In the genomic region with DNA sequence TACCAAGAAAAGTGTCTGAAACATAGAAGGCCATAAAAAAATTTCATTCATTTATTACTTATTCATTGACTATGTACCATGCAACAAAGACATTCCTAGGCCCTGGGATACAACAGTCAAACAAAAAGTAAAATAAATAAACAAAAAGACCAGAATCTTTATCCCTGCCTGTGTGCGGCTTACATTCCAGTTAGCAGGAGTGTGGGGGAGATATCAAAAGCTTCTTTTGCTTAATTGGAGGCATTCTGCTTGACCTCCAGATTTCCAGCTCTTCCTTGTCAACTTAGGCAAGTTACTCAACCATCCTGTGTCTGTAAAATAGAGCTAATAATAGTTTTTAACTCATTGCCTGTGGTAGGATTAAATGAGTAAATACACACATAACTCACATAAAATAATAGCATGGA, we compare ENCODE assay signal across 23 cellular contexts.
DNase-seq lines count a peak whose midpoint lies in the region; ATAC-seq and TF ChIP-seq lines count a peak whose summit lies in the region.
"Had no signal": no experiment of that assay in that cellular context is flagged by ENCODE, and none has a peak within 500 bp of the region (broad histone marks: within the 10 kb centered on the region; RNA-seq: fewer than 3 reads in every experiment).

No MANE protein-coding gene starts in this region.

- intact Hi-C loops in IMR-90 (cut with micrococcal nuclease): loop anchor here (10.0 kb wide), 1 partner anchor 211 kb away; no protein-coding TSS in a partner anchor

- DNase-seq in AG04450 (ENCODE audit: low read depth, low spot score): peak; percentile 27
- peak; percentile 57 for DNase-seq in IMR-90
- DNase-seq in dedifferentiated amniotic fluid mesenchymal stem cell (ENCODE audit: extremely low spot score): peak; percentile 61
- no peak for DNase-seq in mesendoderm
- no peak for DNase-seq in NCI-H2171 (lab: John Stamatoyannopoulos, UW)
- DNase-seq in midbrain (lab: John Stamatoyannopoulos, UW): no peak
- DNase-seq in mesenteric fat pad (ENCODE audit: low spot score): no peak
- DNase-seq: 8988T; activated CD4-positive, alpha-beta T cell treated with anti-CD3 and anti-CD28 coated beads, Interleukin-2, amount 10 ng/mL, durations not matched to agents 24 days and 14 days; activated CD8-positive, alpha-beta memory T cell treated with anti-CD3 and anti-CD28 coated beads, Interleukin-2, amount 50 U/mL, for 4 hours; activated naive CD8-positive, alpha-beta T cell treated with anti-CD3 and anti-CD28 coated beads for 36 hours; C1 segment of cervical spinal cord; cortex of kidney; KG1; NCI-H187; NCI-H345; nephron progenitor cell; PC-9; SHP77 treated with DMSO at 0.1 percent for 48 hours had no signal

- no peak overlapping the region for H2AFZ ChIP-seq in IMR-90 (replicated peaks; ENCODE audit: low read length, poor library complexity)
- H2AFZ ChIP-seq: PC-9 had no signal

- H2AK5ac ChIP-seq in IMR-90 (ENCODE audit: low read depth, low read length) (no peak overlapping the region), mesendoderm (ENCODE audit: low read length) (no peak overlapping the region)

- CTCF ChIA-PET in AG04450 (lab: Charles Lee): interaction anchor here (0.6 to 1.1 kb wide), 2 partner anchors 16 to 214 kb away, joined by 3 to 5 read pairs; no protein-coding TSS in a partner anchor
- CTCF ChIA-PET in IMR-90 (lab: Yijun Ruan, JAX): interaction anchor here (0.9 kb wide), 1 partner anchor 100 kb away, joined by 4 read pairs; no protein-coding TSS in a partner anchor

- WGBS in IMR-90 (ENCODE audit: extremely low coverage in 2 of 2, insufficient read length in 1 of 2), 2 experiments: no CpG with 5 or more reads among the region's 1 CpG
- whole genome bisulfite sequencing in mesendoderm (ENCODE audit: extremely low coverage, insufficient coverage, low lambda C conversion rate): no CpG with 5 or more reads among the region's 1 CpG
- 86 to 89% methylated on average over 1 of the region's 1 CpG for WGBS in gastroesophageal sphincter (ENCODE audit: low coverage in 1 of 2), 2 donors

- H2BK15ac ChIP-seq in IMR-90 (ENCODE audit: low read depth, low read length): no peak overlapping the region
- no peak overlapping the region for H2BK15ac ChIP-seq in mesendoderm (replicated peaks; ENCODE audit: low read depth)

- H3K27me3 ChIP-seq in AG04450 (ENCODE audit: control insufficient read depth, insufficient read depth, low read length): no peaks in the 10 kb centered on the region
- no peaks in the 10 kb centered on the region for H3K27me3 ChIP-seq in IMR-90 (ENCODE audit: control insufficient read depth, insufficient read depth, low read length)
- no peaks in the 10 kb centered on the region for H3K27me3 ChIP-seq in mesendoderm (ENCODE audit: insufficient read depth, low read length, poor library complexity)
- no peaks in the 10 kb centered on the region for H3K27me3 ChIP-seq in gastroesophageal sphincter
- H3K27me3 ChIP-seq: breast epithelium had no signal

- no peaks in the 10 kb centered on the region for H3K9me1 ChIP-seq in IMR-90 (ENCODE audit: insufficient read depth, low read length)

- H3K4me1 ChIP-seq in IMR-90 (ENCODE audit: control insufficient read depth, insufficient read depth, low read length): peaks cover 2% of the 10 kb centered on the region; the same call in 1 of the 2 replicates
- no peaks in the 10 kb centered on the region for H3K4me1 ChIP-seq in mesendoderm (ENCODE audit: control insufficient read depth, low read depth, low read length)
- no peaks in the 10 kb centered on the region for H3K4me1 ChIP-seq in gastroesophageal sphincter
- H3K4me1 ChIP-seq: breast epithelium, prostate gland had no signal

- H3K18ac ChIP-seq in IMR-90 (ENCODE audit: low read depth, low read length): no peak overlapping the region
- H3K18ac ChIP-seq in mesendoderm (ENCODE audit: low read length): no peak overlapping the region

- no peaks in the 10 kb centered on the region for H4K20me1 ChIP-seq in IMR-90 (ENCODE audit: insufficient read depth, low read length)

- H3K79me1 ChIP-seq in IMR-90 (ENCODE audit: low read depth in 1 of 2, low read length in 2 of 2) (no peaks in the 10 kb centered on the region), mesendoderm (ENCODE audit: low read length) (no peaks in the 10 kb centered on the region)

- H3K9me3 ChIP-seq in AG04450 (ENCODE audit: control insufficient read depth, insufficient read depth, low read length): no peaks in the 10 kb centered on the region
- no peaks in the 10 kb centered on the region for H3K9me3 ChIP-seq in IMR-90 (ENCODE audit: control insufficient read depth, insufficient read depth, low read length)
- no peaks in the 10 kb centered on the region for H3K9me3 ChIP-seq in gastroesophageal sphincter
- H3K9me3 ChIP-seq: breast epithelium, prostate gland had no signal

- in situ Hi-C loops in IMR-90 (cut with MboI; ENCODE audit: low sequenced_read_pairs): no loop called here

- no peak overlapping the region for H3K56ac ChIP-seq in IMR-90 (ENCODE audit: extremely low read depth, insufficient read depth, low read length)
- H3K56ac ChIP-seq in mesendoderm (ENCODE audit: low read length): no peak overlapping the region

- no peak overlapping the region for H3K27ac ChIP-seq in AG04450 (ENCODE audit: low read depth, low read length)
- H3K27ac ChIP-seq in IMR-90 (ENCODE audit: insufficient read depth, low read length): no peak overlapping the region
- H3K27ac ChIP-seq in mesendoderm (ENCODE audit: low read depth, low read length): no peak overlapping the region
- no peak overlapping the region for H3K27ac ChIP-seq in gastroesophageal sphincter
- H3K27ac ChIP-seq: breast epithelium, PC-9, prostate gland, skin epidermis had no signal

- dilution Hi-C loops in IMR-90 (cut with HindIII; ENCODE audit: low sequenced_read_pairs, unreplicated experiment): no loop called here

- no peaks in the 10 kb centered on the region for H3K36me3 ChIP-seq in IMR-90 (ENCODE audit: control insufficient read depth, insufficient read depth, low read length)
- no peaks in the 10 kb centered on the region for H3K36me3 ChIP-seq in mesendoderm (ENCODE audit: control insufficient read depth, insufficient read depth, low read length)
- no peaks in the 10 kb centered on the region for H3K36me3 ChIP-seq in gastroesophageal sphincter
- H3K36me3 ChIP-seq: breast epithelium, prostate gland had no signal

- H2AK9ac ChIP-seq in IMR-90 (replicated peaks; ENCODE audit: low read depth, low read length, poor library complexity): no peak overlapping the region

- H2BK5ac ChIP-seq in IMR-90 (ENCODE audit: low read depth, low read length, poor library complexity, severe bottlenecking) (peak overlapping the region; percentile 42), mesendoderm (ENCODE audit: low read length) (no peak overlapping the region)

- ATAC-seq in IMR-90 (ENCODE audit: low read depth): peak; percentile 78
- ATAC-seq in gastroesophageal sphincter: no peak

- H3K9ac ChIP-seq in IMR-90 (ENCODE audit: low read depth, low read length): no peak overlapping the region
- no peak overlapping the region for H3K9ac ChIP-seq in mesendoderm (ENCODE audit: low read length)

- no peak for TF ChIP-seq RAD21 in IMR-90 (IDR thresholded peaks at IDR 0.05; ENCODE audit: low read length)

- H3K79me2 ChIP-seq in mesendoderm (ENCODE audit: control insufficient read depth, insufficient read depth, low read length): no peaks in the 10 kb centered on the region

- no peak overlapping the region for H3K4ac ChIP-seq in IMR-90 (ENCODE audit: low read depth, low read length)
- H3K4ac ChIP-seq in mesendoderm (ENCODE audit: low read depth, low read length): no peak overlapping the region

- H3K14ac ChIP-seq in IMR-90 (replicated peaks; ENCODE audit: low read depth, low read length): no peak overlapping the region

- H3K4me3 ChIP-seq in AG04450 (ENCODE audit: low read depth, low read length) (no peak overlapping the region), IMR-90 (ENCODE audit: insufficient read depth, low read depth, low read length) (no peak overlapping the region), mesendoderm (ENCODE audit: low read length) (no peak overlapping the region), gastroesophageal sphincter (no peak overlapping the region)
- H3K4me3 ChIP-seq: breast epithelium, PC-9, prostate gland, skin epidermis had no signal

- TF ChIP-seq CTCF in AG04450 (IDR thresholded peaks at IDR 0.05; ENCODE audit: low read depth, low read length) (no peak), IMR-90 (conservative IDR thresholded peaks at IDR 0.05; ENCODE audit: low read depth, low read length) (no peak), gastroesophageal sphincter (IDR thresholded peaks at IDR 0.05) (no peak)

- H3K4me2 ChIP-seq in IMR-90 (ENCODE audit: low read depth, low read length) (no peak overlapping the region), mesendoderm (ENCODE audit: low read length) (no peak overlapping the region)
- H3K4me2 ChIP-seq: PC-9 had no signal

- BruUV-seq in IMR-90 (replicated peaks; lab: Mats Ljungman, UMichigan): no TSS peak

- no peak overlapping the region for H4K5ac ChIP-seq in IMR-90 (ENCODE audit: low read depth, low read length)
- no peak overlapping the region for H4K5ac ChIP-seq in mesendoderm (ENCODE audit: low read length)

- POLR2A ChIA-PET in AG04450 (lab: Yijun Ruan, JAX) (interaction anchor here (1.2 to 1.3 kb wide), 2 partner anchors 12 to 216 kb away, joined by 4 read pairs; a partner anchor contains a TSS), IMR-90 (lab: Charles Lee; ENCODE audit: unreplicated experiment) (no interaction called here)

- H3K23ac ChIP-seq in IMR-90 (ENCODE audit: low read depth, low read length) (no peak overlapping the region), mesendoderm (ENCODE audit: low read length) (no peak overlapping the region)

- H2BK120ac ChIP-seq in IMR-90 (ENCODE audit: low read depth, low read length) (no peak overlapping the region), mesendoderm (ENCODE audit: low read depth, low read length) (no peak overlapping the region)

- TF ChIP-seq POLR2A in IMR-90 (IDR thresholded peaks at IDR 0.05; ENCODE audit: low read depth, low read length): no peak
- TF ChIP-seq POLR2A in gastroesophageal sphincter (IDR thresholded peaks at IDR 0.05): no peak

- TF ChIP-seq EP300 in gastroesophageal sphincter (IDR thresholded peaks at IDR 0.05): no peak

- no peak overlapping the region for H4K8ac ChIP-seq in IMR-90 (ENCODE audit: low read depth in 2 of 2, low read length in 2 of 2)
- peak overlapping the region; percentile 28 for H4K8ac ChIP-seq in mesendoderm (ENCODE audit: low read depth, low read length)

- no peak overlapping the region for H4K91ac ChIP-seq in IMR-90 (ENCODE audit: insufficient read depth, low read depth, low read length)

- H2BK20ac ChIP-seq in IMR-90 (ENCODE audit: low read depth, low read length): no peak overlapping the region

TF ChIP-seq in IMR-90, 13 proteins besides CTCF, POLR2A, EP300 and RAD21 (continues in another document):
- TF ChIP-seq MXI1 (IDR thresholded peaks at IDR 0.05; ENCODE audit: borderline replicate concordance, low read depth, low read length): no peak
- TF ChIP-seq MAFK (IDR thresholded peaks at IDR 0.05; ENCODE audit: low read depth, low read length): no peak
- no peak for TF ChIP-seq CHD1 (IDR thresholded peaks at IDR 0.05; ENCODE audit: low read depth, low read length)
- TF ChIP-seq MAZ (IDR thresholded peaks at IDR 0.05; ENCODE audit: borderline replicate concordance, low read depth, low read length): no peak
- TF ChIP-seq CEBPB (IDR thresholded peaks at IDR 0.05; ENCODE audit: low read depth, low read length): 0 out of 2 replicates have a peak, but pooled peaks have one; percentile 8
- no peak for TF ChIP-seq RFX5 (IDR thresholded peaks at IDR 0.05; ENCODE audit: low read depth, low read length)

Comparison
In these comparisons a context has a peak if more than half of its experiments do, and no peak if none do; other contexts are left out.
1. DNase-seq: peak in AG04450 (single experiment), IMR-90 (single experiment) and dedifferentiated amniotic fluid mesenchymal stem cell (single experiment); none in mesendoderm (single experiment), NCI-H2171 (single experiment), midbrain (single experiment) and mesenteric fat pad (single experiment).